ENCODE assay signal across 8 cellular contexts in the genomic region with DNA sequence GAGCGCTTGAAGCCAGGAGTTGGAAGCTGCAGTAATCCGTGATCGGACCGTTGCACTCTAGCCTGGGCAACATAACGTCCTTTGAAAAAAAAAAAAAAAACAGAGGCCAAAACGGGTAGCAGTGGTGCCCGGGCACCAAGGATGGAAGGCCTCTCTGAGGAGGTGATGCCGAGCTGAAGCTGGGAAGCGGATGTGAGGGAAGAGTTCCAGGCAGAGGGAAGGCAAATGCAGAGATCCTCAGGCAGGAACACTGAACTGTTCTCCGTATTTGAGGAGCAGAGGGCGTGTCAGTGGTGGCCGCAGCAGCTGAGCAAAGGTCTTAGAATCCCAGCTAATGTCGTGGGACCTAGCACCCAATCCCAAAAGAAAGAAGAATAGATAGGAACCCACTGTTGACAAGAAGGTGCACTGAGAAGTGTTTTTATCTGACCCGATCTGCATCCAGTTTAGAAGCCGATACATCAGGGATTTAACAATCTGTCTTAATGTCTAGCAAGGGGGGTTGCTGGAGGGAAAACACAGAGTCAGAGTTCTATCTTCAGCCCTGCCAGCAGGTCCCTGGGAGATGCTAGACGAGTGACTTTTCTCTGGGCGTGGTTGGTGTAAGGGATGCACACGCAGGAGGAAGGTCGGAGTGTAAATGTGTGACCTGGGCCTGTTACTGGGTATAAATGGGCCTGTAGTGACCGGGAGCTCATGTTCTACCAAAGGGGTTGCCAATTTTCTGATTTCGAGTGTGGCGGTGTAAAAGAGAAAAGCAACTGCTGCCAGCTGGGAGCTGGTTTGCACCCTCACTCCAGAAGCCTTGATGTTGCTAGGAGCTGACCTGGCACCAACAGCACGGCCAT. TPM values are rescaled to one million over a fixed set of nuclear protein-coding genes. Genes with fewer than 3 reads are reported as not detected.
DNase-seq lines count a peak whose midpoint lies in the region; ATAC-seq, FAIRE-seq and TF ChIP-seq lines count a peak whose summit lies in the region.

No MANE protein-coding gene starts in this region.

- H3K9ac ChIP-seq in GM12878 (ENCODE audit: control insufficient read depth, insufficient read depth, low read length) = peak overlapping the region; percentile 95

- no peaks in the 10 kb centered on the region for H3K9me3 ChIP-seq in GM12878 (replicated peaks; ENCODE audit: control insufficient read depth, insufficient read depth, low read length)

- intact Hi-C loops in activated CD4-positive, alpha-beta T cell treated with anti-CD3 and anti-CD28 coated beads for 36 hours (cut with DNase I, micrococcal nuclease) = loop anchor here (1.0 to 2.0 kb wide), 8 partner anchors 27 to 137 kb away; a partner anchor contains a TSS
- intact Hi-C loops in GM12878 (cut with micrococcal nuclease; ENCODE audit: unreplicated experiment) = loop anchor here (5.0 to 10.0 kb wide), 2 partner anchors 35 to 62 kb away; a partner anchor contains a TSS

- H3K27ac ChIP-seq in GM12878 (ENCODE audit: control insufficient read depth, insufficient read depth) = peak overlapping the region; percentile 91
- peak overlapping the region in 20 of 21 experiments; percentile 63 to 93 (median 86) for H3K27ac ChIP-seq in skin epidermis

- peaks cover 14% of the 10 kb centered on the region for H3K36me3 Mint-ChIP-seq in activated CD4-positive, alpha-beta T cell treated with anti-CD3 and anti-CD28 coated beads for 36 hours (ENCODE audit: low read depth)
- peaks cover 0 to 4% (median 0%) of the 10 kb centered on the region in 3 donors for H3K36me3 Mint-ChIP-seq in immature natural killer cell

- peaks cover 11% of the 10 kb centered on the region for H3K4me1 ChIP-seq in GM12878 (ENCODE audit: control insufficient read depth, insufficient read depth, low read length)

- H3K9me3 Mint-ChIP-seq in activated CD4-positive, alpha-beta T cell treated with anti-CD3 and anti-CD28 coated beads for 36 hours (ENCODE audit: low read depth) = no peaks in the 10 kb centered on the region
- H3K9me3 Mint-ChIP-seq in immature natural killer cell = no peaks in the 10 kb centered on the region

- peaks cover 32% of the 10 kb centered on the region for H3K4me1 Mint-ChIP-seq in activated CD4-positive, alpha-beta T cell treated with anti-CD3 and anti-CD28 coated beads for 36 hours
- H3K4me1 Mint-ChIP-seq in immature natural killer cell = peaks cover 31 to 42% of the 10 kb centered on the region in 2 donors

- no peak for TF ChIP-seq RAD21 in GM12878 (IDR thresholded peaks at IDR 0.05; ENCODE audit: insufficient read depth, low read depth, low read length)

- H3K79me2 ChIP-seq in GM12878 (ENCODE audit: control insufficient read depth, insufficient read depth, low read length) = peaks cover 13% of the 10 kb centered on the region

- TSS peak; percentile 89 for BruUV-seq in GM12878 (replicated peaks; lab: Mats Ljungman, UMichigan)

- no peak for TF ChIP-seq EP300 in GM12878 (IDR thresholded peaks at IDR 0.05; ENCODE audit: borderline replicate concordance in 1 of 2, control insufficient read depth in 1 of 2, low read depth in 2 of 2, low read length in 2 of 2)

- H2AFZ ChIP-seq in GM12878 (ENCODE audit: control insufficient read depth, low read depth, low read length) = peak overlapping the region; percentile 99

- in situ Hi-C loops in GM12878 (cut with MboI) (no loop called here), GM13977 (cut with MboI; ENCODE audit: low pct_unique_long_range_greater_than_20kb, low sequenced_read_pairs, unreplicated experiment) (no loop called here)

- ATAC-seq in activated CD4-positive, alpha-beta T cell treated with anti-CD3 and anti-CD28 coated beads for 36 hours = no peak
- ATAC-seq in GM12878 = no peak

- H3K36me3 ChIP-seq in GM12878 (ENCODE audit: control insufficient read depth in 2 of 2, insufficient read depth in 2 of 2, low read length in 1 of 2) = peaks cover 0 to 9% of the 10 kb centered on the region in 2 experiments; a peak in 3 of 4 replicates

- no peak for DNase-seq in activated CD4-positive, alpha-beta T cell treated with anti-CD3 and anti-CD28 coated beads for 36 hours
- no peak for DNase-seq in activated CD4-positive, alpha-beta T cell treated with anti-CD3 and anti-CD28 coated beads for 48 hours
- DNase-seq in NB4 (ENCODE audit: low read depth) = no peak
- no peak for DNase-seq in GM12878 (ENCODE audit: low read depth, low spot score)
- DNase-seq in immature natural killer cell = no peak
- DNase-seq in T1000 (lab: John Stamatoyannopoulos, UW) = no peak
- DNase-seq in GM13977 (ENCODE audit: low spot score) = no peak

- no peaks in the 10 kb centered on the region for H3K27me3 Mint-ChIP-seq in activated CD4-positive, alpha-beta T cell treated with anti-CD3 and anti-CD28 coated beads for 36 hours
- peaks cover 5 to 11% (median 7%) of the 10 kb centered on the region in 3 donors for H3K27me3 Mint-ChIP-seq in immature natural killer cell (ENCODE audit: low read depth in 3 of 3)

- no peaks in the 10 kb centered on the region for H4K20me1 ChIP-seq in GM12878 (ENCODE audit: control insufficient read depth, insufficient read depth)

- H3K4me3 ChIP-seq in NB4 (ENCODE audit: low read depth, low read length) (peak overlapping the region; percentile 67), GM12878 (peak overlapping the region; percentile 97), skin epidermis (peak overlapping the region; percentile 83 to 100 (median 97))

- H3K27ac Mint-ChIP-seq in activated CD4-positive, alpha-beta T cell treated with anti-CD3 and anti-CD28 coated beads for 36 hours = peak overlapping the region; percentile 95
- peak overlapping the region; percentile 84 to 98 (median 96) for H3K27ac Mint-ChIP-seq in immature natural killer cell

- FAIRE-seq in GM12878 (lab: Jason Lieb, UNC) = peak; percentile 74

- no peaks in the 10 kb centered on the region for H3K27me3 ChIP-seq in GM12878 (replicated peaks in 1 of 2; ENCODE audit: control insufficient read depth in 2 of 2, insufficient read depth in 2 of 2, low read length in 1 of 2)

- SMC1A ChIA-PET in GM12878 (lab: Charles Lee; ENCODE audit: uncharacterized antibody, unreplicated experiment) = interaction anchor here (0.6 to 1.7 kb wide), 8 partner anchors 10 to 251 kb away, joined by 3 to 5 read pairs (median 4); no protein-coding TSS in a partner anchor

- POLR2A ChIA-PET in activated CD4-positive, alpha-beta T cell treated with anti-CD3 and anti-CD28 coated beads for 36 hours (lab: Charles Lee) = interaction anchor here (0.6 to 2.0 kb wide), 5 partner anchors 10 to 109 kb away, joined by 4 to 8 read pairs (median 5); a partner anchor contains a TSS
- POLR2A ChIA-PET in GM12878 (lab: Charles Lee) = interaction anchor here (0.5 to 2.7 kb wide), 23 partner anchors 9 to 1947 kb away, joined by 3 to 15 read pairs (median 4); a partner anchor contains a TSS

- CTCF ChIA-PET in activated CD4-positive, alpha-beta T cell treated with anti-CD3 and anti-CD28 coated beads for 36 hours (lab: Charles Lee) = interaction anchor here (0.6 to 1.7 kb wide), 12 partner anchors 10 to 739 kb away, joined by 3 to 7 read pairs (median 3); a partner anchor contains a TSS
- CTCF ChIA-PET in GM12878 (lab: Yijun Ruan, JAX) = interaction anchor here (0.7 to 1.7 kb wide), 9 partner anchors 10 to 1334 kb away, joined by 3 to 11 read pairs (median 4); a partner anchor contains a TSS

- 36% methylated on average over 23 of the region's 23 CpGs for WGBS in GM12878 (ENCODE audit: insufficient coverage, insufficient replicate concordance, low lambda C conversion rate, missing lambda C conversion rate)

- no peak for TF ChIP-seq POLR2A in NB4 (IDR thresholded peaks at IDR 0.05; ENCODE audit: extremely low read depth, insufficient read length)
- TF ChIP-seq POLR2A in GM12878 (IDR thresholded peaks at IDR 0.05; ENCODE audit: low read depth, low read length) = no peak

- H3K4me2 ChIP-seq in GM12878 (ENCODE audit: control insufficient read depth, insufficient read depth) = peak overlapping the region; percentile 99

- H3K4me3 Mint-ChIP-seq in activated CD4-positive, alpha-beta T cell treated with anti-CD3 and anti-CD28 coated beads for 36 hours = peak overlapping the region; percentile 82
- peak overlapping the region; percentile 94 to 96 (median 95) for H3K4me3 Mint-ChIP-seq in immature natural killer cell

- RAD21 ChIA-PET in GM12878 (lab: Charles Lee; ENCODE audit: unreplicated experiment) = interaction anchor here (0.8 to 1.8 kb wide), 5 partner anchors 34 to 686 kb away, joined by 3 to 9 read pairs (median 4); a partner anchor contains a TSS

- TF ChIP-seq CTCF in NB4 (IDR thresholded peaks at IDR 0.05; ENCODE audit: low read depth, low read length) = no peak
- TF ChIP-seq CTCF in GM12878 (IDR thresholded peaks at IDR 0.05 in 2 of 3, conservative IDR thresholded peaks at IDR 0.05 in 1 of 3; ENCODE audit: control insufficient read depth in 2 of 3, extremely low read depth in 1 of 3, insufficient read depth in 1 of 3, low read depth in 3 of 3, low read length in 3 of 3) = no peak
- no peak for TF ChIP-seq CTCF in GM13977 (IDR thresholded peaks at IDR 0.05; ENCODE audit: extremely low read depth, insufficient read depth, missing control alignments)

RNA-seq across cellular contexts. Expression of a gene that starts 0.9 kb away (rescaled TPM):
- total RNA-seq in activated CD4-positive, alpha-beta T cell treated with anti-CD3 and anti-CD28 coated beads for 36 hours = 10 to 100 TPM; 30.4 to 33.4 TPM
- 59.8 and 76.4 TPM in 2 replicates for total RNA-seq in GM12878 (2013; cell fraction: nucleolus; rRNA removed)
- total RNA-seq in GM12878 (2014; rRNA removed) = 9.7 and 11.0 TPM in 2 replicates
- 7.2 and 8.5 TPM in 2 replicates for total RNA-seq in GM12878 (2014; rRNA removed; fragmentation: Illumina TruSeq; extraction: Trizol)
- 20.8 and 29.2 TPM in 2 replicates for total RNA-seq in GM12878 (2021)
- polyA plus RNA-seq in GM12878 (2011; ENCODE audit: low read depth) = 8.1 TPM
- 11.4 and 16.8 TPM in 2 replicates for polyA plus RNA-seq in GM12878 (2011; rRNA removed)
- 19.3 and 22.6 TPM in 2 replicates for polyA plus RNA-seq in GM12878 (2011; cell fraction: cytosol; rRNA removed)
- 45.9 and 58.0 TPM in 2 replicates for polyA plus RNA-seq in GM12878 (2011; cell fraction: nucleus; rRNA removed)
- 14.1 and 14.6 TPM in 2 replicates for polyA plus RNA-seq in GM12878 (2012)
- 8.0 and 12.2 TPM in 2 replicates for polyA plus RNA-seq in GM12878 (2014; fragmentation: Illumina TruSeq; extraction: Trizol)
- polyA plus RNA-seq in GM12878 (2014; fragmentation: Nextera tagmentation; extraction: Ambion mirVana) = 1 to 10 TPM; 3.3 to 3.5 TPM
- 22.1 and 29.2 TPM in 2 replicates for polyA plus RNA-seq in GM12878 (2014; rRNA removed)
- 10 to 100 TPM; 12.8 to 14.5 TPM for polyA plus RNA-seq in GM12878 (2016; fragmentation: Nextera tagmentation; extraction: Ambion mirVana)
- 16.2 and 20.7 TPM in 2 replicates for polyA minus RNA-seq in GM12878 (2011; rRNA and poly(A)+ RNA removed)
- 6.5 and 7.8 TPM in 2 replicates for polyA minus RNA-seq in GM12878 (2011; cell fraction: cytosol; rRNA and poly(A)+ RNA removed)
- 14.5 and 25.4 TPM in 2 replicates for polyA minus RNA-seq in GM12878 (2011; cell fraction: nucleus; rRNA and poly(A)+ RNA removed)
- 10 to 100 TPM in 1 of 3 donors, 1 to 10 TPM in 2; 3.5 to 13.8 (median 9.2) TPM for polyA plus RNA-seq in immature natural killer cell

RNA-seq across cellular contexts. Expression of a gene that starts 26.6 kb away (rescaled TPM):
- total RNA-seq in activated CD4-positive, alpha-beta T cell treated with anti-CD3 and anti-CD28 coated beads for 36 hours = 1 to 10 TPM; 2.7 to 3.2 TPM
- total RNA-seq in GM12878 (2013; cell fraction: nucleolus; rRNA removed) = not detected in 2 replicates
- total RNA-seq in GM12878 (2014; rRNA removed) = not detected in 2 replicates
- not detected in 2 replicates for total RNA-seq in GM12878 (2014; rRNA removed; fragmentation: Illumina TruSeq; extraction: Trizol)
- not detected in 2 replicates for total RNA-seq in GM12878 (2021)
- polyA plus RNA-seq in GM12878 (2011; ENCODE audit: low read depth) = not detected
- polyA plus RNA-seq in GM12878 (2011; rRNA removed) = not detected in 2 replicates
- polyA plus RNA-seq in GM12878 (2011; cell fraction: cytosol; rRNA removed) = not detected in 2 replicates
- not detected in 2 replicates for polyA plus RNA-seq in GM12878 (2011; cell fraction: nucleus; rRNA removed)
- 0.07 and 0.11 TPM in 2 replicates for polyA plus RNA-seq in GM12878 (2012)
- polyA plus RNA-seq in GM12878 (2014; fragmentation: Illumina TruSeq; extraction: Trizol) = not detected in 2 replicates
- not detected for polyA plus RNA-seq in GM12878 (2014; fragmentation: Nextera tagmentation; extraction: Ambion mirVana)
- not detected in 2 replicates for polyA plus RNA-seq in GM12878 (2014; rRNA removed)
- not detected for polyA plus RNA-seq in GM12878 (2016; fragmentation: Nextera tagmentation; extraction: Ambion mirVana)
- not detected in 2 replicates for polyA minus RNA-seq in GM12878 (2011; rRNA and poly(A)+ RNA removed)
- not detected in 2 replicates for polyA minus RNA-seq in GM12878 (2011; cell fraction: cytosol; rRNA and poly(A)+ RNA removed)
- polyA minus RNA-seq in GM12878 (2011; cell fraction: nucleus; rRNA and poly(A)+ RNA removed) = not detected in 2 replicates
- not detected for polyA plus RNA-seq in immature natural killer cell

RNA-seq across cellular contexts. Expression of a gene that starts 27.5 kb away (rescaled TPM):
- total RNA-seq in activated CD4-positive, alpha-beta T cell treated with anti-CD3 and anti-CD28 coated beads for 36 hours = under 1 TPM; 0.27 to 0.42 TPM
- total RNA-seq in GM12878 (2013; cell fraction: nucleolus; rRNA removed) = not detected in 2 replicates
- total RNA-seq in GM12878 (2014; rRNA removed) (0.06 TPM in 1 of 2 replicates, not detected in the other), GM12878 (2014; rRNA removed; fragmentation: Illumina TruSeq; extraction: Trizol) (not detected in 2 replicates), GM12878 (2021) (0.37 and 0.49 TPM in 2 replicates)
- not detected for polyA plus RNA-seq in GM12878 (2011; ENCODE audit: low read depth)
- polyA plus RNA-seq in GM12878 (2011; rRNA removed) (not detected in 2 replicates), GM12878 (2014; fragmentation: Illumina TruSeq; extraction: Trizol) (not detected in 2 replicates), GM12878 (2014; fragmentation: Nextera tagmentation; extraction: Ambion mirVana) (not detected), GM12878 (2014; rRNA removed) (not detected in 2 replicates), GM12878 (2016; fragmentation: Nextera tagmentation; extraction: Ambion mirVana) (not detected), immature natural killer cell (not detected)
- not detected in 2 replicates for polyA plus RNA-seq in GM12878 (2011; cell fraction: cytosol; rRNA removed)
- polyA plus RNA-seq in GM12878 (2011; cell fraction: nucleus; rRNA removed) = not detected in 2 replicates
- not detected in 2 replicates for polyA plus RNA-seq in GM12878 (2012)
- not detected in 2 replicates for polyA minus RNA-seq in GM12878 (2011; rRNA and poly(A)+ RNA removed)
- 0.83 and 1.2 TPM in 2 replicates for polyA minus RNA-seq in GM12878 (2011; cell fraction: cytosol; rRNA and poly(A)+ RNA removed)
- polyA minus RNA-seq in GM12878 (2011; cell fraction: nucleus; rRNA and poly(A)+ RNA removed) = not detected in 2 replicates

RNA-seq across cellular contexts. Expression of a gene that starts 35.0 kb away (rescaled TPM):
- 10 to 100 TPM; 34.6 to 42.5 TPM for total RNA-seq in activated CD4-positive, alpha-beta T cell treated with anti-CD3 and anti-CD28 coated beads for 36 hours
- total RNA-seq in GM12878 (2013; cell fraction: nucleolus; rRNA removed) = 34.3 and 35.5 TPM in 2 replicates
- 60.4 and 64.2 TPM in 2 replicates for total RNA-seq in GM12878 (2014; rRNA removed)
- 38.5 and 40.4 TPM in 2 replicates for total RNA-seq in GM12878 (2014; rRNA removed; fragmentation: Illumina TruSeq; extraction: Trizol)
- total RNA-seq in GM12878 (2021) = 56.4 and 59.6 TPM in 2 replicates
- 38.5 TPM for polyA plus RNA-seq in GM12878 (2011; ENCODE audit: low read depth)
- 34.2 and 52.7 TPM in 2 replicates for polyA plus RNA-seq in GM12878 (2011; rRNA removed)
- 93.9 and 107 TPM in 2 replicates for polyA plus RNA-seq in GM12878 (2011; cell fraction: cytosol; rRNA removed)
- 115 and 142 TPM in 2 replicates for polyA plus RNA-seq in GM12878 (2011; cell fraction: nucleus; rRNA removed)
- polyA plus RNA-seq in GM12878 (2012) = 67.6 and 76.3 TPM in 2 replicates
- 21.0 and 33.6 TPM in 2 replicates for polyA plus RNA-seq in GM12878 (2014; fragmentation: Illumina TruSeq; extraction: Trizol)
- 10 to 100 TPM; 43.0 to 56.5 TPM for polyA plus RNA-seq in GM12878 (2014; fragmentation: Nextera tagmentation; extraction: Ambion mirVana)
- polyA plus RNA-seq in GM12878 (2014; rRNA removed) = 63.0 and 70.2 TPM in 2 replicates
- 10 to 100 TPM; 66.1 to 74.6 TPM for polyA plus RNA-seq in GM12878 (2016; fragmentation: Nextera tagmentation; extraction: Ambion mirVana)
- 28.4 and 52.6 TPM in 2 replicates for polyA minus RNA-seq in GM12878 (2011; rRNA and poly(A)+ RNA removed)
- 14.0 and 25.1 TPM in 2 replicates for polyA minus RNA-seq in GM12878 (2011; cell fraction: cytosol; rRNA and poly(A)+ RNA removed)
- polyA minus RNA-seq in GM12878 (2011; cell fraction: nucleus; rRNA and poly(A)+ RNA removed) = 20.1 and 20.9 TPM in 2 replicates
- polyA plus RNA-seq in immature natural killer cell = 100 to 1,000 TPM; 157 to 243 (median 216) TPM

RNA-seq across cellular contexts. Expression of a gene that starts 46.8 kb away (rescaled TPM):
- 10 to 100 TPM; 24.1 to 24.4 TPM for total RNA-seq in activated CD4-positive, alpha-beta T cell treated with anti-CD3 and anti-CD28 coated beads for 36 hours
- total RNA-seq in GM12878 (2013; cell fraction: nucleolus; rRNA removed) = 35.8 and 41.9 TPM in 2 replicates
- total RNA-seq in GM12878 (2014; rRNA removed) (24.4 and 28.5 TPM in 2 replicates), GM12878 (2014; rRNA removed; fragmentation: Illumina TruSeq; extraction: Trizol) (10.7 and 11.9 TPM in 2 replicates), GM12878 (2021) (33.8 and 40.2 TPM in 2 replicates)
- 5.1 TPM for polyA plus RNA-seq in GM12878 (2011; ENCODE audit: low read depth)
- polyA plus RNA-seq in GM12878 (2011; rRNA removed) (8.8 and 14.3 TPM in 2 replicates), GM12878 (2014; fragmentation: Illumina TruSeq; extraction: Trizol) (7.4 and 11.1 TPM in 2 replicates), GM12878 (2014; fragmentation: Nextera tagmentation; extraction: Ambion mirVana) (under 1 TPM; 0.14 to 0.51 TPM), GM12878 (2014; rRNA removed) (27.7 and 32.8 TPM in 2 replicates), GM12878 (2016; fragmentation: Nextera tagmentation; extraction: Ambion mirVana) (10 to 100 TPM in 1 of 2 experiments, 1 to 10 TPM in 1; 9.8 to 11.2 TPM), immature natural killer cell (10 to 100 TPM in 1 of 3 donors, 1 to 10 TPM in 2; 2.1 to 10.7 (median 3.0) TPM)
- 13.0 and 20.3 TPM in 2 replicates for polyA plus RNA-seq in GM12878 (2011; cell fraction: cytosol; rRNA removed)
- 86.5 and 119 TPM in 2 replicates for polyA plus RNA-seq in GM12878 (2011; cell fraction: nucleus; rRNA removed)
- polyA plus RNA-seq in GM12878 (2012) = 14.4 and 14.9 TPM in 2 replicates
- polyA minus RNA-seq in GM12878 (2011; rRNA and poly(A)+ RNA removed) = 12.6 and 19.8 TPM in 2 replicates
- polyA minus RNA-seq in GM12878 (2011; cell fraction: cytosol; rRNA and poly(A)+ RNA removed) = 7.2 and 9.7 TPM in 2 replicates
- 17.8 and 27.7 TPM in 2 replicates for polyA minus RNA-seq in GM12878 (2011; cell fraction: nucleus; rRNA and poly(A)+ RNA removed)
